17 cellular contexts compared by ENCODE assay signal in genomic region chr4:74830928-74831327, GRCh38. TPM values are rescaled to one million over a fixed set of nuclear protein-coding genes. Genes with fewer than 3 reads are reported as not detected.
DNase-seq lines count a peak whose midpoint lies in the region; ATAC-seq and TF ChIP-seq lines count a peak whose summit lies in the region.
"Had no signal": no experiment of that assay in that cellular context is flagged by ENCODE, and none has a peak within 500 bp of the region (broad histone marks: within the 10 kb centered on the region; RNA-seq: fewer than 3 reads in every experiment).

No MANE protein-coding gene starts in this region.

- BruUV-seq in PC-3 (replicated peaks; lab: Mats Ljungman, UMichigan): no TSS peak

- intact Hi-C loops in PC-3 (cut with micrococcal nuclease): no loop called here
- intact Hi-C loops in tibial artery (cut with DNase I; ENCODE audit: low total_unique reads): no loop called here

- no peaks in the 10 kb centered on the region for H3K4me1 ChIP-seq in SK-N-SH (ENCODE audit: control insufficient read depth in 1 of 2, insufficient read depth in 2 of 2, low read depth in 1 of 2, low read length in 1 of 2)
- no peaks in the 10 kb centered on the region for H3K4me1 ChIP-seq in PC-3 (ENCODE audit: insufficient read depth, low read length)
- H3K4me1 ChIP-seq in tibial artery: no peaks in the 10 kb centered on the region
- H3K4me1 ChIP-seq: A549, Caco-2, stomach had no signal

- no peak overlapping the region for H3K4me3 Mint-ChIP-seq in type B pancreatic cell
- H3K4me3 Mint-ChIP-seq: activated naive CD4-positive, alpha-beta T cell treated with anti-CD3 and anti-CD28 coated beads, Interleukin-2, amount 10 ng/mL, durations not matched to agents 7 days and 5 days; WTC11 had no signal

- POLR2A ChIA-PET in SK-N-SH (lab: Yijun Ruan, JAX) (no interaction called here), PC-3 (lab: Charles Lee; ENCODE audit: unreplicated experiment) (no interaction called here)

- DNase-seq in SK-N-SH (no peak), PC-3 (no peak), epithelial cell of proximal tubule (ENCODE audit: low read depth) (no peak), type B pancreatic cell (ENCODE audit: extremely low spot score, unreplicated experiment) (no peak), RKO (ENCODE audit: low spot score) (no peak), tibial artery (no peak), H7 (no peak)
- DNase-seq: activated naive CD4-positive, alpha-beta T cell treated with anti-CD3 and anti-CD28 coated beads, Interleukin-2, amount 10 ng/mL, durations not matched to agents 7 days and 5 days; Caco-2; central memory CD4-positive, alpha-beta T cell; stomach had no signal

- H3K36me3 Mint-ChIP-seq in type B pancreatic cell: no peaks in the 10 kb centered on the region
- H3K36me3 Mint-ChIP-seq: activated naive CD4-positive, alpha-beta T cell treated with anti-CD3 and anti-CD28 coated beads, Interleukin-2, amount 10 ng/mL, durations not matched to agents 7 days and 5 days had no signal

- CTCF ChIA-PET in SK-N-SH (lab: Yijun Ruan, JAX): no interaction called here
- CTCF ChIA-PET in PC-3 (lab: Charles Lee): no interaction called here

- H3K9ac ChIP-seq in SK-N-SH (no peak overlapping the region), PC-3 (ENCODE audit: low read length) (no peak overlapping the region)

- H4K20me1 ChIP-seq in SK-N-SH (ENCODE audit: insufficient read depth): no peaks in the 10 kb centered on the region
- H4K20me1 ChIP-seq in PC-3 (ENCODE audit: low read length): no peaks in the 10 kb centered on the region

- H3K79me2 ChIP-seq in SK-N-SH (ENCODE audit: insufficient read depth) (no peaks in the 10 kb centered on the region), PC-3 (ENCODE audit: low read length) (no peaks in the 10 kb centered on the region)

- no peaks in the 10 kb centered on the region for H3F3A ChIP-seq in SK-N-SH (replicated peaks; ENCODE audit: insufficient read depth)
- no peaks in the 10 kb centered on the region for H3F3A ChIP-seq in PC-3 (ENCODE audit: low read length, unreplicated experiment)

- peaks cover 9% of the 10 kb centered on the region for H3K9me3 Mint-ChIP-seq in type B pancreatic cell

- no peak overlapping the region for H3K27ac ChIP-seq in SK-N-SH (ENCODE audit: low read depth in 2 of 2, low read length in 1 of 2)
- no peak overlapping the region for H3K27ac ChIP-seq in PC-3 (ENCODE audit: low read length)
- H3K27ac ChIP-seq in tibial artery: no peak overlapping the region
- H3K27ac ChIP-seq: A549, HL-60, SK-N-MC, stomach had no signal

- H3K4me3 ChIP-seq in SK-N-SH (ENCODE audit: low read depth in 2 of 2, low read length in 1 of 2) (no peak overlapping the region), PC-3 (ENCODE audit: low read length) (no peak overlapping the region), epithelial cell of proximal tubule (ENCODE audit: low read depth, low read length) (no peak overlapping the region), tibial artery (no peak overlapping the region), H7 (ENCODE audit: insufficient read depth, low read depth, low read length) (no peak overlapping the region)
- H3K4me3 ChIP-seq: A549, SK-N-MC, stomach had no signal

- no peak overlapping the region for H3K4me2 ChIP-seq in SK-N-SH
- no peak overlapping the region for H3K4me2 ChIP-seq in PC-3 (ENCODE audit: low read length)
- H3K4me2 ChIP-seq: A549 had no signal

- TF ChIP-seq EP300 in SK-N-SH (IDR thresholded peaks at IDR 0.05; ENCODE audit: borderline replicate concordance in 1 of 2, low read depth in 1 of 2, low read length in 1 of 2): no peak

- peaks cover 17% of the 10 kb centered on the region for H3K27me3 Mint-ChIP-seq in type B pancreatic cell
- H3K27me3 Mint-ChIP-seq: activated naive CD4-positive, alpha-beta T cell treated with anti-CD3 and anti-CD28 coated beads, Interleukin-2, amount 10 ng/mL, durations not matched to agents 7 days and 5 days had no signal

- H3K9me2 ChIP-seq in SK-N-SH (no peaks in the 10 kb centered on the region), PC-3 (replicated peaks; ENCODE audit: low read length) (no peaks in the 10 kb centered on the region)

- no peaks in the 10 kb centered on the region for H3K36me3 ChIP-seq in SK-N-SH (replicated peaks in 1 of 2; ENCODE audit: control insufficient read depth in 1 of 2, insufficient read depth in 2 of 2, low read length in 1 of 2)
- H3K36me3 ChIP-seq in PC-3 (ENCODE audit: low read depth, low read length): no peaks in the 10 kb centered on the region
- no peaks in the 10 kb centered on the region for H3K36me3 ChIP-seq in tibial artery
- no peaks in the 10 kb centered on the region for H3K36me3 ChIP-seq in H7 (replicated peaks; ENCODE audit: control insufficient read depth, insufficient read depth, low read length)
- H3K36me3 ChIP-seq: stomach had no signal

- TF ChIP-seq CTCF in SK-N-SH (IDR thresholded peaks at IDR 0.05) (peak; percentile 43; the same call in 1 of the 2 replicates), PC-3 (conservative IDR thresholded peaks at IDR 0.05; ENCODE audit: low read depth, low read length) (peak; percentile 48), epithelial cell of proximal tubule (conservative IDR thresholded peaks at IDR 0.05; ENCODE audit: low read depth, low read length) (peak; percentile 46), type B pancreatic cell (conservative IDR thresholded peaks at IDR 0.05) (peak; percentile 52), tibial artery (IDR thresholded peaks at IDR 0.05) (no peak)

- H2AFZ ChIP-seq in SK-N-SH (ENCODE audit: low read depth): no peak overlapping the region
- H2AFZ ChIP-seq in PC-3 (ENCODE audit: low read length): no peak overlapping the region

- no peak for TF ChIP-seq RAD21 in SK-N-SH (IDR thresholded peaks at IDR 0.05; ENCODE audit: low read length)

- H3K9me3 ChIP-seq in SK-N-SH: no peaks in the 10 kb centered on the region
- no peaks in the 10 kb centered on the region for H3K9me3 ChIP-seq in PC-3 (ENCODE audit: low read length)
- H3K9me3 ChIP-seq in tibial artery: no peaks in the 10 kb centered on the region
- H3K9me3 ChIP-seq: A549, Caco-2 had no signal

- ATAC-seq in SK-N-SH treated with all-trans-retinoic acid at 6 μM for 48 hours: no peak
- no peak for ATAC-seq in PC-3
- ATAC-seq: A549, WTC11 had no signal

- H3K27me3 ChIP-seq in SK-N-SH (ENCODE audit: insufficient read depth) (no peaks in the 10 kb centered on the region; the same call in 1 of the 2 replicates), PC-3 (ENCODE audit: low read length) (no peaks in the 10 kb centered on the region), tibial artery (no peaks in the 10 kb centered on the region), H7 (ENCODE audit: control insufficient read depth, insufficient read depth, low read length) (no peaks in the 10 kb centered on the region)
- H3K27me3 ChIP-seq: stomach had no signal

- H3K27ac Mint-ChIP-seq in type B pancreatic cell: no peak overlapping the region
- H3K27ac Mint-ChIP-seq: activated naive CD4-positive, alpha-beta T cell treated with anti-CD3 and anti-CD28 coated beads, Interleukin-2, amount 10 ng/mL, durations not matched to agents 7 days and 5 days; WTC11 had no signal

- H3K4me1 Mint-ChIP-seq in type B pancreatic cell (ENCODE audit: unreplicated experiment): no peaks in the 10 kb centered on the region
- H3K4me1 Mint-ChIP-seq: activated naive CD4-positive, alpha-beta T cell treated with anti-CD3 and anti-CD28 coated beads, Interleukin-2, amount 10 ng/mL, durations not matched to agents 7 days and 5 days had no signal

- WGBS in SK-N-SH (ENCODE audit: low lambda C conversion rate): 15% methylated on average over 1 of the region's 1 CpG

TF ChIP-seq in SK-N-SH, 30 proteins besides CTCF, POLR2A, EP300 and RAD21 (continues in another document):
- TF ChIP-seq RCOR1 (IDR thresholded peaks at IDR 0.05; ENCODE audit: low read length) (no peak), TAF1 (IDR thresholded peaks at IDR 0.05; ENCODE audit: borderline replicate concordance, low read depth, low read length) (no peak), SIN3A (IDR thresholded peaks at IDR 0.05; ENCODE audit: borderline replicate concordance, low read depth, low read length) (no peak), MAX (IDR thresholded peaks at IDR 0.05; ENCODE audit: low read depth) (no peak), RFX5 (IDR thresholded peaks at IDR 0.05; ENCODE audit: low read length) (no peak), MXI1 (IDR thresholded peaks at IDR 0.05; ENCODE audit: low read depth, low read length) (no peak), GABPA (IDR thresholded peaks at IDR 0.05; ENCODE audit: low read depth) (no peak)

TF ChIP-seq in SK-N-SH treated with all-trans-retinoic acid at 6 μM for 48 hours, 23 proteins besides CTCF, POLR2A, EP300 and RAD21 (continues in another document):
- TF ChIP-seq BACH2 (CRISPR knock-in tag; IDR thresholded peaks at IDR 0.05; ENCODE audit: borderline replicate concordance): no peak
- TF ChIP-seq ZC3H10 (CRISPR knock-in tag; IDR thresholded peaks at IDR 0.05): no peak
- no peak for TF ChIP-seq ARNTL (CRISPR knock-in tag; IDR thresholded peaks at IDR 0.05; ENCODE audit: borderline replicate concordance, low read depth)
- TF ChIP-seq ISL1 (CRISPR knock-in tag; IDR thresholded peaks at IDR 0.05): no peak
- TF ChIP-seq GLIS3 (CRISPR knock-in tag; IDR thresholded peaks at IDR 0.05): no peak
- no peak for TF ChIP-seq ZNF8 (CRISPR knock-in tag; IDR thresholded peaks at IDR 0.05)
- TF ChIP-seq ZFP3 (CRISPR knock-in tag; IDR thresholded peaks at IDR 0.05): no peak

RNA-seq across cellular contexts. Expression of gene BTC, which starts 36.6 kb away (rescaled TPM):
- not detected in 2 replicates for polyA plus RNA-seq in SK-N-SH (2012; rRNA removed)
- polyA plus RNA-seq in SK-N-SH (2012; cell fraction: cytosol; rRNA removed): not detected in 2 replicates
- polyA plus RNA-seq in SK-N-SH (2012; cell fraction: nucleus; rRNA removed): not detected in 2 replicates
- total RNA-seq in PC-3 (2014; rRNA removed) (7.5 and 12.8 TPM in 2 replicates), epithelial cell of proximal tubule (3.6 and 5.4 TPM in 2 replicates), type B pancreatic cell (ENCODE audit: low replicate concordance) (1.4 and 2.0 TPM in 2 replicates)
- 0.14 TPM in 1 of 2 replicates, not detected in the other for total RNA-seq in H7 (2014; rRNA removed; shearing (Covaris generic))
- total RNA-seq: lung microvascular endothelial cell had no signal

Comparison
In these comparisons a context has a peak if more than half of its experiments do, and no peak if none do; other contexts are left out.
1. CTCF ChIP-seq: peak in SK-N-SH (single experiment), PC-3 (single experiment), epithelial cell of proximal tubule (single experiment) and type B pancreatic cell (single experiment); none in tibial artery (0 of 2).